In the genomic region with DNA sequence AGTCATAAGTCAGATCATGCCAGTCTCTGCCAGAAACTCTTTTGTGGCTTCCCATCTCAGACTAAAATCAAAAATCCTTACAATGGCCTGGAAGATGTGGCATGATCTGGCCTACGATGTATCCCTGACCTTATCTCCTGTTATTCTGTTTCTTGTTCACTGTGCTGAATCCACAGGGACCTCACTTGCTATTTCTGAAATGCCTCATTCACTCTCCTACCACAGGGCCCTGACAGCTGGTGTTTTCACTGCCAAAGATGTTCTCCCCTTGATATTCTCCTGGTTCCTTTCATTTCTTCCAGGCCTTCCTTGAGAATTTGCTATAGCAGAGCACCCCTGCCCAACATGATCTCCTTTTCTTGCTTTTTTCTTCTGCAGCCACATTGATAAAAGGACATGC, we compare ENCODE assay signal across 22 cellular contexts. TPM values are rescaled to one million over a fixed set of nuclear protein-coding genes. Genes with fewer than 3 reads are reported as not detected.
A peak's percentile ranks its signal among the peaks of the same experiment; 100 is the strongest.
DNase-seq lines count a peak whose midpoint lies in the region; ATAC-seq, FAIRE-seq and TF ChIP-seq lines count a peak whose summit lies in the region.
"Had no signal": no experiment of that assay in that cellular context is flagged by ENCODE, and none has a peak within 500 bp of the region (broad histone marks: within the 10 kb centered on the region; RNA-seq: fewer than 3 reads in every experiment).

No MANE protein-coding gene starts in this region.

- H3K27ac ChIP-seq in Karpas-422 (ENCODE audit: low read length) (no peak overlapping the region), K562 (ENCODE audit: extremely low read depth, low read depth, low read length) (no peak overlapping the region), breast epithelium (no peak overlapping the region)
- H3K27ac ChIP-seq: SJCRH30 had no signal

- POLR2A ChIA-PET in K562 (lab: Yijun Ruan, JAX): no interaction called here

- H3K9me3 Mint-ChIP-seq in nephron (no peaks in the 10 kb centered on the region), progenitor cell of endocrine pancreas (ENCODE audit: low read depth) (no peaks in the 10 kb centered on the region)
- H3K9me3 Mint-ChIP-seq: CD8-positive, alpha-beta T cell had no signal

- TF ChIP-seq POLR2A in K562 (conservative IDR thresholded peaks at IDR 0.05): no peak
- no peak for TF ChIP-seq POLR2A in breast epithelium (IDR thresholded peaks at IDR 0.05)

- DNase-seq in Karpas-422 (no peak), K562 (ENCODE audit: extremely low read depth in 1 of 4, low spot score in 3 of 4) (no peak), progenitor cell of endocrine pancreas (ENCODE audit: low spot score, unreplicated experiment) (no peak), amniotic stem cell (lab: John Stamatoyannopoulos, UW) (no peak), breast epithelium (ENCODE audit: low spot score in 2 of 2) (no peak), NCI-H1436 (lab: John Stamatoyannopoulos, UW) (no peak)
- no peak for DNase-seq in activated T-cell treated with anti-CD3 and anti-CD28 coated beads, Interleukin-2, amount 50 U/mL, for 1 hour
- DNase-seq: C1 segment of cervical spinal cord; CD8-positive, alpha-beta T cell; EL; GF-D8; H9; KG1; NCI-H1092 treated with DMSO at 0.1 percent for 48 hours; NCI-H146; NCI-H2029; NCI-H524 treated with DMSO at 0.1 percent for 48 hours; OCI-M1; SJCRH30 had no signal

- H3K36me3 ChIP-seq in Karpas-422 (ENCODE audit: insufficient read depth, low read length): no peaks in the 10 kb centered on the region
- H3K36me3 ChIP-seq in K562 (ENCODE audit: control insufficient read depth, insufficient read depth, low read length): peaks cover 14% of the 10 kb centered on the region; the same call in 2 of the 3 replicates
- no peaks in the 10 kb centered on the region for H3K36me3 ChIP-seq in breast epithelium

- peaks cover 3% of the 10 kb centered on the region; the same call in 1 of the 2 replicates for H4K20me1 ChIP-seq in Karpas-422 (ENCODE audit: insufficient read depth, low read depth, low read length)
- H4K20me1 ChIP-seq in K562 (replicated peaks; ENCODE audit: control insufficient read depth, insufficient read depth, low read length): 0 out of 2 replicates have a peak, but pooled peaks cover 9% of the 10 kb centered on the region

- H3K4me3 Mint-ChIP-seq in nephron (peak overlapping the region; percentile 65 to 98 (median 72)), progenitor cell of endocrine pancreas (ENCODE audit: low read depth) (peak overlapping the region; percentile 95)
- H3K4me3 Mint-ChIP-seq: CD8-positive, alpha-beta T cell had no signal

- no peak for TF ChIP-seq EP300 in K562 (IDR thresholded peaks at IDR 0.05; ENCODE audit: low read length)

- peaks cover 8% of the 10 kb centered on the region for H3K79me2 ChIP-seq in Karpas-422 (ENCODE audit: low read length)
- peaks cover 8% of the 10 kb centered on the region for H3K79me2 ChIP-seq in K562 (ENCODE audit: control insufficient read depth, insufficient read depth, low read length)

- H3K9me1 ChIP-seq in K562 (ENCODE audit: control insufficient read depth, insufficient read depth, low read length): peaks cover 4% of the 10 kb centered on the region

- WGBS in K562 (ENCODE audit: insufficient coverage, low coverage, missing lambda C conversion rate): 33% methylated on average over 1 of the region's 1 CpG

- BruUV-seq in K562 (replicated peaks; lab: Mats Ljungman, UMichigan): no TSS peak

- H3K9me3 ChIP-seq in Karpas-422 (ENCODE audit: low read length) (peaks cover 6% of the 10 kb centered on the region), K562 (replicated peaks; ENCODE audit: control insufficient read depth, insufficient read depth, low read depth, low read length) (peaks cover 9% of the 10 kb centered on the region), breast epithelium (no peaks in the 10 kb centered on the region)
- H3K9me3 ChIP-seq: SJCRH30 had no signal

- peaks cover under 1% of the 10 kb centered on the region; the same call in 1 of the 2 replicates for H3K4me1 ChIP-seq in Karpas-422 (ENCODE audit: low read length)
- peaks cover 48 to 54% of the 10 kb centered on the region in 2 experiments for H3K4me1 ChIP-seq in K562 (replicated peaks in 1 of 2; ENCODE audit: control insufficient read depth in 2 of 2, insufficient read depth in 2 of 2, low read length in 2 of 2)
- peaks cover 4 to 7% of the 10 kb centered on the region in 2 donors for H3K4me1 ChIP-seq in breast epithelium
- H3K4me1 ChIP-seq: SJCRH30 had no signal

- H3K4me2 ChIP-seq in Karpas-422 (ENCODE audit: low read depth, low read length, poor library complexity, severe bottlenecking): no peak overlapping the region
- no peak overlapping the region for H3K4me2 ChIP-seq in K562 (ENCODE audit: insufficient read depth, low read length)

- H3K9ac ChIP-seq in Karpas-422 (ENCODE audit: low read length): no peak overlapping the region
- H3K9ac ChIP-seq in K562 (ENCODE audit: insufficient read depth in 1 of 2, low read depth in 2 of 2, low read length in 2 of 2): no peak overlapping the region

- H3K4me3 ChIP-seq in Karpas-422 (ENCODE audit: low read length) (no peak overlapping the region), K562 (no peak overlapping the region), breast epithelium (no peak overlapping the region)
- H3K4me3 ChIP-seq: SJCRH30 had no signal

- in situ Hi-C loops in K562 (cut with MboI): no loop called here

- H3K4me1 Mint-ChIP-seq in nephron (peaks cover 49% of the 10 kb centered on the region), progenitor cell of endocrine pancreas (ENCODE audit: low read depth) (peaks cover 42% of the 10 kb centered on the region)

- H3K36me3 Mint-ChIP-seq in nephron (ENCODE audit: low read depth) (peaks cover 22% of the 10 kb centered on the region), progenitor cell of endocrine pancreas (ENCODE audit: insufficient read depth) (peaks cover 14% of the 10 kb centered on the region)

- intact Hi-C loops in K562 (cut with micrococcal nuclease) (loop anchor here (5.0 to 10.0 kb wide), 3 partner anchors 46 to 134 kb away; partner anchors contain the start of genes CDCA8, MEAF6 and ZC3H12A), breast epithelium (cut with DNase I; ENCODE audit: low total_unique reads) (no loop called here)

- CTCF ChIA-PET in K562 (lab: Yijun Ruan, JAX; ENCODE audit: low intra/inter-chr PET ratio): no interaction called here

- no peaks in the 10 kb centered on the region for H3K27me3 Mint-ChIP-seq in nephron (ENCODE audit: low read depth)
- H3K27me3 Mint-ChIP-seq in progenitor cell of endocrine pancreas: no peaks in the 10 kb centered on the region

- H2AFZ ChIP-seq in Karpas-422 (ENCODE audit: low read length) (peak overlapping the region; percentile 38; the same call in 1 of the 2 replicates), K562 (ENCODE audit: low read depth, low read length) (0 out of 2 replicates have a peak overlapping the region, but pooled peaks have one; percentile 12)

- no peak for ATAC-seq in K562
- ATAC-seq: CD8-positive, alpha-beta T cell had no signal

- no peaks in the 10 kb centered on the region for H3K9me2 ChIP-seq in Karpas-422 (replicated peaks; ENCODE audit: insufficient read depth, low read length)

- no peak for TF ChIP-seq RAD21 in K562 (CRISPR knock-in tag; conservative IDR thresholded peaks at IDR 0.05 in 1 of 2, IDR thresholded peaks at IDR 0.05 in 1 of 2)

- H3K27ac Mint-ChIP-seq in nephron (peak overlapping the region; percentile 2 to 29 (median 11)), progenitor cell of endocrine pancreas (peak overlapping the region; percentile 57)
- H3K27ac Mint-ChIP-seq: CD8-positive, alpha-beta T cell; H9 had no signal

- H3K27me3 ChIP-seq in Karpas-422 (ENCODE audit: low read length): no peaks in the 10 kb centered on the region
- no peaks in the 10 kb centered on the region for H3K27me3 ChIP-seq in K562 (ENCODE audit: control insufficient read depth in 2 of 2, insufficient read depth in 2 of 2, low read length in 2 of 2)
- no peaks in the 10 kb centered on the region for H3K27me3 ChIP-seq in breast epithelium
- H3K27me3 ChIP-seq: SJCRH30 had no signal

- no peak for FAIRE-seq in K562 (lab: Jason Lieb, UNC)
- FAIRE-seq: HepG2, RCC 7860 had no signal

- TF ChIP-seq CTCF in K562 (IDR thresholded peaks at IDR 0.05 in 2 of 3, conservative IDR thresholded peaks at IDR 0.05 in 1 of 3; ENCODE audit: insufficient read depth in 2 of 3, low read depth in 1 of 3, low read length in 3 of 3): no peak
- TF ChIP-seq CTCF in nephron (IDR thresholded peaks at IDR 0.05; ENCODE audit: unreplicated experiment in 3 of 3): no peak
- no peak for TF ChIP-seq CTCF in progenitor cell of endocrine pancreas (IDR thresholded peaks at IDR 0.05; ENCODE audit: unreplicated experiment)
- no peak for TF ChIP-seq CTCF in breast epithelium (IDR thresholded peaks at IDR 0.05)

RNA-seq across cellular contexts. Expression of gene DNALI1, which starts 1.7 kb away (rescaled TPM):
- not detected in 2 replicates for total RNA-seq in Karpas-422 (2014; rRNA removed; shearing (Covaris generic); ENCODE audit: low replicate concordance)
- 0.99 and 3.3 TPM in 2 replicates for total RNA-seq in K562 (2011; cell fraction: chromatin; rRNA removed; ENCODE audit: low replicate concordance)
- total RNA-seq in K562 (2011; cell fraction: nucleolus; rRNA removed): 1.7 and 2.8 TPM in 2 replicates
- 1.6 and 3.2 TPM in 2 replicates for total RNA-seq in K562 (2011; cell fraction: nucleoplasm; rRNA removed)
- total RNA-seq in K562 (2014; rRNA removed) (0.78 and 1.0 TPM in 2 replicates), K562 (2014; rRNA removed; fragmentation: Illumina TruSeq; extraction: Trizol) (0.87 and 1.1 TPM in 2 replicates), K562 (2015; rRNA removed; fragmentation: Illumina TruSeq; extraction: Trizol) (0.72 and 1.2 TPM in 2 replicates), K562 (2021) (0.89 and 2.2 TPM in 2 replicates), progenitor cell of endocrine pancreas (72.1 and 75.4 TPM in 2 replicates), breast epithelium (10 to 100 TPM in 2 of 3 donors, 1 to 10 TPM in 1; 4.6 to 29.4 (median 20.6) TPM)
- polyA plus RNA-seq in K562 (2011; rRNA removed) (1.0 and 1.2 TPM in 2 replicates), K562 (2014; fragmentation: Illumina TruSeq; extraction: Trizol) (1.3 and 1.7 TPM in 2 replicates), K562 (2014; fragmentation: Nextera tagmentation; extraction: Ambion mirVana) (1 to 10 TPM in 1 of 2 experiments, under 1 TPM in 1; 0.87 to 2.0 TPM), K562 (2014; rRNA removed) (1.5 and 5.6 TPM in 2 replicates)
- polyA plus RNA-seq in K562 (2011; cell fraction: cytosol; rRNA removed): 0.91 and 1.5 TPM in 2 replicates
- polyA plus RNA-seq in K562 (2011; cell fraction: nucleus; rRNA removed): 4.1 and 9.0 TPM in 2 replicates
- polyA plus RNA-seq in K562 (2012): 2.0 and 4.5 TPM in 2 replicates
- polyA minus RNA-seq in K562 (2011; rRNA and poly(A)+ RNA removed): 0.48 and 0.84 TPM in 2 replicates
- polyA minus RNA-seq in K562 (2011; cell fraction: cytosol; rRNA and poly(A)+ RNA removed): 0.38 and 2.1 TPM in 2 replicates
- 1.4 and 2.0 TPM in 2 replicates for polyA minus RNA-seq in K562 (2011; cell fraction: nucleus; rRNA and poly(A)+ RNA removed)
- total RNA-seq: CD8-positive, alpha-beta T cell had no signal

RNA-seq across cellular contexts. Expression of gene SNIP1, which starts 4.3 kb away (rescaled TPM):
- total RNA-seq in Karpas-422 (2014; rRNA removed; shearing (Covaris generic); ENCODE audit: low replicate concordance): 8.6 and 9.7 TPM in 2 replicates
- total RNA-seq in K562 (2011; cell fraction: chromatin; rRNA removed; ENCODE audit: low replicate concordance): 51.3 and 57.9 TPM in 2 replicates
- total RNA-seq in K562 (2011; cell fraction: nucleolus; rRNA removed): 47.7 and 48.7 TPM in 2 replicates
- 49.1 and 51.2 TPM in 2 replicates for total RNA-seq in K562 (2011; cell fraction: nucleoplasm; rRNA removed)
- 25.7 and 25.9 TPM in 2 replicates for total RNA-seq in K562 (2014; rRNA removed)
- 12.9 and 15.2 TPM in 2 replicates for total RNA-seq in K562 (2014; rRNA removed; fragmentation: Illumina TruSeq; extraction: Trizol)
- total RNA-seq in K562 (2015; rRNA removed; fragmentation: Illumina TruSeq; extraction: Trizol): 15.3 and 16.6 TPM in 2 replicates
- total RNA-seq in K562 (2021): 23.7 and 25.8 TPM in 2 replicates
- polyA plus RNA-seq in K562 (2011; rRNA removed): 12.0 and 13.7 TPM in 2 replicates
- polyA plus RNA-seq in K562 (2011; cell fraction: cytosol; rRNA removed): 6.4 and 13.1 TPM in 2 replicates
- 14.2 and 17.2 TPM in 2 replicates for polyA plus RNA-seq in K562 (2011; cell fraction: nucleus; rRNA removed)
- polyA plus RNA-seq in K562 (2012): 6.4 and 8.7 TPM in 2 replicates
- polyA plus RNA-seq in K562 (2014; fragmentation: Illumina TruSeq; extraction: Trizol): 11.9 and 14.6 TPM in 2 replicates
- polyA plus RNA-seq in K562 (2014; fragmentation: Nextera tagmentation; extraction: Ambion mirVana): 1 to 10 TPM; 2.9 TPM
- polyA plus RNA-seq in K562 (2014; rRNA removed): 11.5 and 15.4 TPM in 2 replicates
- polyA minus RNA-seq in K562 (2011; rRNA and poly(A)+ RNA removed): 20.7 and 23.2 TPM in 2 replicates
- 11.4 and 12.1 TPM in 2 replicates for polyA minus RNA-seq in K562 (2011; cell fraction: cytosol; rRNA and poly(A)+ RNA removed)
- polyA minus RNA-seq in K562 (2011; cell fraction: nucleus; rRNA and poly(A)+ RNA removed): 24.5 and 45.4 TPM in 2 replicates
- 17.1 and 18.2 TPM in 2 replicates for total RNA-seq in progenitor cell of endocrine pancreas
- total RNA-seq in breast epithelium: 10 to 100 TPM; 11.4 to 22.7 (median 14.7) TPM

RNA-seq across cellular contexts. Expression of gene GNL2, which starts 37.3 kb away (rescaled TPM):
- 56.2 and 76.1 TPM in 2 replicates for total RNA-seq in Karpas-422 (2014; rRNA removed; shearing (Covaris generic); ENCODE audit: low replicate concordance)
- total RNA-seq in K562 (2011; cell fraction: chromatin; rRNA removed; ENCODE audit: low replicate concordance): 189 and 334 TPM in 2 replicates
- 134 and 160 TPM in 2 replicates for total RNA-seq in K562 (2011; cell fraction: nucleolus; rRNA removed)
- 181 and 229 TPM in 2 replicates for total RNA-seq in K562 (2011; cell fraction: nucleoplasm; rRNA removed)
- total RNA-seq in K562 (2014; rRNA removed): 245 and 263 TPM in 2 replicates
- total RNA-seq in K562 (2014; rRNA removed; fragmentation: Illumina TruSeq; extraction: Trizol): 343 and 388 TPM in 2 replicates
- total RNA-seq in K562 (2015; rRNA removed; fragmentation: Illumina TruSeq; extraction: Trizol): 330 and 347 TPM in 2 replicates
- 145 and 156 TPM in 2 replicates for total RNA-seq in K562 (2021)
- polyA plus RNA-seq in K562 (2011; rRNA removed): 132 and 165 TPM in 2 replicates
- polyA plus RNA-seq in K562 (2011; cell fraction: cytosol; rRNA removed): 37.0 and 52.4 TPM in 2 replicates
- polyA plus RNA-seq in K562 (2011; cell fraction: nucleus; rRNA removed): 99.3 and 135 TPM in 2 replicates
- polyA plus RNA-seq in K562 (2012): 109 and 153 TPM in 2 replicates
- polyA plus RNA-seq in K562 (2014; fragmentation: Illumina TruSeq; extraction: Trizol): 253 and 318 TPM in 2 replicates
- 100 to 1,000 TPM; 166 to 371 TPM for polyA plus RNA-seq in K562 (2014; fragmentation: Nextera tagmentation; extraction: Ambion mirVana)
- 205 and 232 TPM in 2 replicates for polyA plus RNA-seq in K562 (2014; rRNA removed)
- 223 and 224 TPM in 2 replicates for polyA minus RNA-seq in K562 (2011; rRNA and poly(A)+ RNA removed)
- 118 and 127 TPM in 2 replicates for polyA minus RNA-seq in K562 (2011; cell fraction: cytosol; rRNA and poly(A)+ RNA removed)
- 104 and 173 TPM in 2 replicates for polyA minus RNA-seq in K562 (2011; cell fraction: nucleus; rRNA and poly(A)+ RNA removed)
- 50.0 and 55.0 TPM in 2 replicates for total RNA-seq in progenitor cell of endocrine pancreas
- total RNA-seq in breast epithelium: 10 to 100 TPM; 36.8 to 71.8 (median 63.1) TPM

RNA-seq across cellular contexts. Expression of gene MEAF6, which starts 43.8 kb away (rescaled TPM):
- total RNA-seq in Karpas-422 (2014; rRNA removed; shearing (Covaris generic); ENCODE audit: low replicate concordance): 105 and 126 TPM in 2 replicates
- 74.7 and 79.0 TPM in 2 replicates for total RNA-seq in K562 (2011; cell fraction: chromatin; rRNA removed; ENCODE audit: low replicate concordance)
- total RNA-seq in K562 (2011; cell fraction: nucleolus; rRNA removed): 41.5 and 45.5 TPM in 2 replicates
- 60.9 and 81.0 TPM in 2 replicates for total RNA-seq in K562 (2011; cell fraction: nucleoplasm; rRNA removed)
- total RNA-seq in K562 (2014; rRNA removed) (111 and 137 TPM in 2 replicates), K562 (2014; rRNA removed; fragmentation: Illumina TruSeq; extraction: Trizol) (95.0 and 113 TPM in 2 replicates), K562 (2015; rRNA removed; fragmentation: Illumina TruSeq; extraction: Trizol) (89.2 and 92.3 TPM in 2 replicates), K562 (2021) (86.4 and 93.8 TPM in 2 replicates), progenitor cell of endocrine pancreas (78.2 and 83.1 TPM in 2 replicates), breast epithelium (100 to 1,000 TPM in 1 of 3 donors, 10 to 100 TPM in 2; 78.2 to 140 (median 87.2) TPM)
- polyA plus RNA-seq in K562 (2011; rRNA removed) (70.0 and 77.3 TPM in 2 replicates), K562 (2014; fragmentation: Illumina TruSeq; extraction: Trizol) (118 and 151 TPM in 2 replicates), K562 (2014; fragmentation: Nextera tagmentation; extraction: Ambion mirVana) (10 to 100 TPM; 55.0 to 66.3 TPM), K562 (2014; rRNA removed) (109 and 110 TPM in 2 replicates)
- polyA plus RNA-seq in K562 (2011; cell fraction: cytosol; rRNA removed): 37.7 and 68.5 TPM in 2 replicates
- polyA plus RNA-seq in K562 (2011; cell fraction: nucleus; rRNA removed): 50.0 and 63.0 TPM in 2 replicates
- 67.6 and 77.9 TPM in 2 replicates for polyA plus RNA-seq in K562 (2012)
- polyA minus RNA-seq in K562 (2011; rRNA and poly(A)+ RNA removed): 36.0 and 44.0 TPM in 2 replicates
- polyA minus RNA-seq in K562 (2011; cell fraction: cytosol; rRNA and poly(A)+ RNA removed): 20.2 and 28.3 TPM in 2 replicates
- polyA minus RNA-seq in K562 (2011; cell fraction: nucleus; rRNA and poly(A)+ RNA removed): 30.8 and 52.4 TPM in 2 replicates
